In genomic region chr16:89707695-89708094, GRCh38 we compare ENCODE assay signal across 2 cellular contexts.
TF ChIP-seq lines count a peak whose summit lies in the region.

No MANE protein-coding gene starts in this region.

TF ChIP-seq in IMR-90, 13 proteins besides CTCF, POLR2A, EP300 and RAD21:
- TF ChIP-seq BHLHE40 (IDR thresholded peaks at IDR 0.05; ENCODE audit: low read depth, low read length): no peak
- TF ChIP-seq SMC3 (IDR thresholded peaks at IDR 0.05; ENCODE audit: low read depth, low read length): no peak
- TF ChIP-seq NFE2L2 (IDR thresholded peaks at IDR 0.05; ENCODE audit: low read depth, low read length): no peak
- no peak for TF ChIP-seq CHD1 (IDR thresholded peaks at IDR 0.05; ENCODE audit: low read depth, low read length)
- TF ChIP-seq CEBPB (IDR thresholded peaks at IDR 0.05; ENCODE audit: low read depth, low read length): no peak
- no peak for TF ChIP-seq MXI1 (IDR thresholded peaks at IDR 0.05; ENCODE audit: borderline replicate concordance, low read depth, low read length)
- no peak for TF ChIP-seq MAZ (IDR thresholded peaks at IDR 0.05; ENCODE audit: borderline replicate concordance, low read depth, low read length)
- no peak for TF ChIP-seq ELK1 (IDR thresholded peaks at IDR 0.05; ENCODE audit: borderline replicate concordance, low read depth, low read length)
- TF ChIP-seq MAFK (IDR thresholded peaks at IDR 0.05; ENCODE audit: low read depth, low read length): no peak
- no peak for TF ChIP-seq RCOR1 (IDR thresholded peaks at IDR 0.05; ENCODE audit: insufficient replicate concordance, low read length)
- TF ChIP-seq USF2 (IDR thresholded peaks at IDR 0.05; ENCODE audit: low read depth, low read length): no peak
- no peak for TF ChIP-seq FOS (IDR thresholded peaks at IDR 0.05; ENCODE audit: low read depth, low read length)
- no peak for TF ChIP-seq RFX5 (IDR thresholded peaks at IDR 0.05; ENCODE audit: low read depth, low read length)

TF ChIP-seq in H1, 55 proteins besides CTCF, POLR2A, EP300 and RAD21:
- TF ChIP-seq SP2 (IDR thresholded peaks at IDR 0.05; ENCODE audit: low read length): no peak
- TF ChIP-seq CREB1 (IDR thresholded peaks at IDR 0.05): no peak
- TF ChIP-seq SRF (IDR thresholded peaks at IDR 0.05; ENCODE audit: low read depth, low read length): no peak
- no peak for TF ChIP-seq TBP (IDR thresholded peaks at IDR 0.05; ENCODE audit: low read depth, low read length)
- no peak for TF ChIP-seq YY1 (IDR thresholded peaks at IDR 0.05; ENCODE audit: low read depth, low read length)
- TF ChIP-seq CTBP2 (IDR thresholded peaks at IDR 0.05; ENCODE audit: borderline replicate concordance, insufficient read depth, insufficient read length, low read length): no peak
- TF ChIP-seq NRF1 (IDR thresholded peaks at IDR 0.05; ENCODE audit: low read depth, low read length): no peak
- TF ChIP-seq EZH2 (IDR thresholded peaks at IDR 0.05; ENCODE audit: low read depth, low read length, severe bottlenecking): no peak
